Comparison of ENCODE assay signal across 8 cellular contexts in genomic region chr6:160030103-160030502, GRCh38.
DNase-seq lines count a peak whose midpoint lies in the region; ATAC-seq, FAIRE-seq and TF ChIP-seq lines count a peak whose summit lies in the region.

No MANE protein-coding gene starts in this region.

- peak overlapping the region; percentile 12 for H3K27ac Mint-ChIP-seq in activated T-helper 2 cell treated with anti-CD3 and anti-CD28 coated beads, Interferon-gamma antibody, Interleukin-2, Interleukin-4, amounts not matched to agents 10 μg/mL and 5 μg/mL and 100 μg/mL, durations not matched to agents 14 hours and 24 hours and 36 hours

- peaks cover 12% of the 10 kb centered on the region for H3K4me1 Mint-ChIP-seq in activated T-helper 2 cell treated with anti-CD3 and anti-CD28 coated beads, Interferon-gamma antibody, Interleukin-2, Interleukin-4, amounts not matched to agents 10 μg/mL and 5 μg/mL and 100 μg/mL, durations not matched to agents 14 hours and 24 hours and 36 hours (ENCODE audit: low read depth)

- H3K36me3 ChIP-seq in prostate gland: peaks cover 3 to 8% of the 10 kb centered on the region in 2 donors

- H3K4me3 Mint-ChIP-seq in activated T-helper 2 cell treated with anti-CD3 and anti-CD28 coated beads, Interferon-gamma antibody, Interleukin-2, Interleukin-4, amounts not matched to agents 10 μg/mL and 5 μg/mL and 100 μg/mL, durations not matched to agents 14 hours and 24 hours and 36 hours (ENCODE audit: low read depth): no peak overlapping the region

- POLR2A ChIA-PET in GM10248 (lab: Yijun Ruan, JAX): no interaction called here

- H3K36me3 Mint-ChIP-seq in activated T-helper 2 cell treated with anti-CD3 and anti-CD28 coated beads, Interferon-gamma antibody, Interleukin-2, Interleukin-4, amounts not matched to agents 10 μg/mL and 5 μg/mL and 100 μg/mL, durations not matched to agents 14 hours and 24 hours and 36 hours (ENCODE audit: low read depth): peaks cover 82% of the 10 kb centered on the region

- TF ChIP-seq POLR2A in prostate gland (IDR thresholded peaks at IDR 0.05): no peak

- ATAC-seq in left cardiac atrium: peak; percentile 96 to 98

- H3K4me1 ChIP-seq in prostate gland (replicated peaks): no peaks in the 10 kb centered on the region

- intact Hi-C loops in activated T-helper 2 cell treated with anti-CD3 and anti-CD28 coated beads, Interferon-gamma antibody, Interleukin-2, Interleukin-4, amounts not matched to agents 10 μg/mL and 5 μg/mL and 100 μg/mL, durations not matched to agents 14 hours and 24 hours and 36 hours (cut with micrococcal nuclease): no loop called here
- intact Hi-C loops in left cardiac atrium (cut with DNase I): loop anchor here (5.0 to 10.0 kb wide), 3 partner anchors 58 to 168 kb away; no protein-coding TSS in a partner anchor
- intact Hi-C loops in prostate gland (cut with DNase I): no loop called here

- DNase-seq in HTR-8/SVneo (ENCODE audit: insufficient read length, low spot score) (peak; percentile 88), left cardiac atrium (peak; percentile 91), prostate gland (ENCODE audit: low spot score) (no peak), GM10248 (ENCODE audit: extremely low spot score) (no peak), Kasumi-1 (lab: John Stamatoyannopoulos, UW) (no peak)
- DNase-seq in activated T-helper 2 cell treated with anti-CD3 and anti-CD28 coated beads, Interferon-gamma antibody, Interleukin-2, Interleukin-4, amounts not matched to agents 10 μg/mL and 5 μg/mL and 100 μg/mL, durations not matched to agents 14 hours and 24 hours and 36 hours (ENCODE audit: low spot score): no peak
- no peak for DNase-seq in activated T-cell treated with anti-CD3 and anti-CD28 coated beads, Interleukin-2, amount 50 U/mL, for 1 hour
- DNase-seq in activated CD4-positive, alpha-beta T cell treated with anti-CD3 and anti-CD28 coated beads, Interleukin-2, amount 50 U/mL, for 1 hour: no peak

- no peaks in the 10 kb centered on the region for H3K9me3 ChIP-seq in prostate gland

- TF ChIP-seq CTCF in prostate gland (IDR thresholded peaks at IDR 0.05) (no peak), GM10248 (IDR thresholded peaks at IDR 0.05; ENCODE audit: control extremely low read depth, extremely low read depth, low read depth, missing control alignments) (no peak)

- CTCF ChIA-PET in GM10248 (lab: Yijun Ruan, JAX): interaction anchor here (1.1 kb wide), 1 partner anchor 8 kb away, joined by 3 read pairs; no protein-coding TSS in a partner anchor

- H3K27me3 ChIP-seq in prostate gland (replicated peaks; ENCODE audit: insufficient read depth): no peaks in the 10 kb centered on the region

- peak; percentile 84 for FAIRE-seq in HTR-8/SVneo (lab: Jason Lieb, UNC)

- no peak overlapping the region for H3K4me3 ChIP-seq in prostate gland

- no peaks in the 10 kb centered on the region for H3K9me3 Mint-ChIP-seq in activated T-helper 2 cell treated with anti-CD3 and anti-CD28 coated beads, Interferon-gamma antibody, Interleukin-2, Interleukin-4, amounts not matched to agents 10 μg/mL and 5 μg/mL and 100 μg/mL, durations not matched to agents 14 hours and 24 hours and 36 hours

- peak overlapping the region; percentile 38 to 39 for H3K27ac ChIP-seq in prostate gland

- no peaks in the 10 kb centered on the region for H3K27me3 Mint-ChIP-seq in activated T-helper 2 cell treated with anti-CD3 and anti-CD28 coated beads, Interferon-gamma antibody, Interleukin-2, Interleukin-4, amounts not matched to agents 10 μg/mL and 5 μg/mL and 100 μg/mL, durations not matched to agents 14 hours and 24 hours and 36 hours (ENCODE audit: low read depth)

- WGBS in prostate gland: 30% methylated on average over 5 of the region's 5 CpGs

Comparison
In these comparisons a context has a peak if more than half of its experiments do, and no peak if none do; other contexts are left out.
1. DNase-seq: peak in HTR-8/SVneo (single experiment) and left cardiac atrium (single experiment); none in activated T-helper 2 cell treated with anti-CD3 and anti-CD28 coated beads, Interferon-gamma antibody, Interleukin-2, Interleukin-4, amounts not matched to agents 10 μg/mL and 5 μg/mL and 100 μg/mL, durations not matched to agents 14 hours and 24 hours and 36 hours (single experiment), prostate gland (single experiment), activated T-cell treated with anti-CD3 and anti-CD28 coated beads, Interleukin-2, amount 50 U/mL, for 1 hour (single experiment), GM10248 (single experiment), Kasumi-1 (0 of 2) and activated CD4-positive, alpha-beta T cell treated with anti-CD3 and anti-CD28 coated beads, Interleukin-2, amount 50 U/mL, for 1 hour (single experiment).
2. intact Hi-C loops: an anchor here in left cardiac atrium (5.0 to 10.0 kb wide); none called in activated T-helper 2 cell treated with anti-CD3 and anti-CD28 coated beads, Interferon-gamma antibody, Interleukin-2, Interleukin-4, amounts not matched to agents 10 μg/mL and 5 μg/mL and 100 μg/mL, durations not matched to agents 14 hours and 24 hours and 36 hours and prostate gland.